ENCODE assay signal across 8 cellular contexts in the genomic region with DNA sequence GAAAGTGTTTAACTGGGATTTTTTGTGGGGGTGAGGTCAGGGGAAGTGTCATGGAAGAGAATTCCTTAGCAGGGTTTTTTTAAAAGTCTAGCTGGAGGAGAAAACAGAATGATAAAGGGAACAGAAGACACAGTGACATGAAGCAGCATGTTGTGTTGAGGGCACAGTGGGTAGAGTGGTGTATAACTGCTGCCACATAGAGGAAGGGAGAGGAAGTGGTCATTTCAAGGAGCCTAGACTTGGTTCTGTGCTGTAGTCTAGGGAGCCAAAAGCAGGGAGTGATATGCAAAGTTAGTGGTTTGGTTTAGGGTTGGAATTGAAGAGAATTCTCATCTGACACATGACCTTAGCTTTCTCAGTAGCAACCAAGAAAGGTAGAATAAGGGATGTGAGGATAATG. TPM values are rescaled to one million over a fixed set of nuclear protein-coding genes. Genes with fewer than 3 reads are reported as not detected.
A peak's percentile ranks its signal among the peaks of the same experiment; 100 is the strongest.
DNase-seq lines count a peak whose midpoint lies in the region; ATAC-seq and TF ChIP-seq lines count a peak whose summit lies in the region.

No MANE protein-coding gene starts in this region.

- in situ Hi-C loops in G401 (cut with HindIII; ENCODE audit: low sequenced_read_pairs) = no loop called here

- no peaks in the 10 kb centered on the region for H3K9me3 ChIP-seq in CD4-positive, CD25-positive, alpha-beta regulatory T cell (ENCODE audit: control insufficient read depth in 2 of 2, low read length in 2 of 2)
- H3K9me3 ChIP-seq in breast epithelium = no peaks in the 10 kb centered on the region

- TF ChIP-seq POLR2A in breast epithelium (IDR thresholded peaks at IDR 0.05) = no peak

- TF ChIP-seq CTCF in breast epithelium (IDR thresholded peaks at IDR 0.05) = peak in 2 of 3 donors; percentile 14 to 25

- H3K4me1 ChIP-seq in CD4-positive, CD25-positive, alpha-beta regulatory T cell (ENCODE audit: control insufficient read depth, insufficient read depth, low read length, poor library complexity, severe bottlenecking) = peaks cover 8% of the 10 kb centered on the region
- peaks cover 0 to 5% of the 10 kb centered on the region in 2 donors for H3K4me1 ChIP-seq in breast epithelium

- no peak overlapping the region for H3K27ac Mint-ChIP-seq in CD4-positive, CD25-positive, alpha-beta regulatory T cell
- no peak overlapping the region for H3K27ac Mint-ChIP-seq in naive B cell

- H3K27ac ChIP-seq in CD4-positive, CD25-positive, alpha-beta regulatory T cell (ENCODE audit: insufficient read depth, low read length, poor library complexity, severe bottlenecking) = no peak overlapping the region
- H3K27ac ChIP-seq in breast epithelium = peak overlapping the region in 1 of 2 donors; percentile 73

- H3K9me3 Mint-ChIP-seq in CD4-positive, CD25-positive, alpha-beta regulatory T cell = peaks cover 0 to 5% (median 0%) of the 10 kb centered on the region in 7 donors
- peaks cover 0 to 6% (median 0%) of the 10 kb centered on the region in 7 donors for H3K9me3 Mint-ChIP-seq in naive B cell

- intact Hi-C loops in breast epithelium (cut with DNase I; ENCODE audit: low total_unique reads) = no loop called here

- H3K27me3 ChIP-seq in CD4-positive, CD25-positive, alpha-beta regulatory T cell (ENCODE audit: control insufficient read depth, insufficient read depth, low read length) = no peaks in the 10 kb centered on the region
- H3K27me3 ChIP-seq in breast epithelium = no peaks in the 10 kb centered on the region

- peaks cover 0 to 11% (median 6%) of the 10 kb centered on the region in 4 donors for H3K4me1 Mint-ChIP-seq in CD4-positive, CD25-positive, alpha-beta regulatory T cell
- peaks cover 0 to 4% (median 0%) of the 10 kb centered on the region in 3 donors for H3K4me1 Mint-ChIP-seq in naive B cell

- ATAC-seq in CD4-positive, CD25-positive, alpha-beta regulatory T cell (ENCODE audit: low read depth in 2 of 2) = peak; percentile 95 to 97
- peak; percentile 98 for ATAC-seq in GM18861 (IDR thresholded peaks at IDR 0.05; ENCODE audit: unreplicated experiment)
- peak; percentile 94 for ATAC-seq in HG02943 (IDR thresholded peaks at IDR 0.05; ENCODE audit: low read depth, unreplicated experiment)
- peak; percentile 95 to 97 for ATAC-seq in naive B cell (ENCODE audit: low read depth in 2 of 2)

- peaks cover 2% of the 10 kb centered on the region for H3K36me3 ChIP-seq in CD4-positive, CD25-positive, alpha-beta regulatory T cell (ENCODE audit: control insufficient read depth, insufficient read depth, low read length)
- H3K36me3 ChIP-seq in breast epithelium = no peaks in the 10 kb centered on the region

- no peak overlapping the region for H3K4me3 Mint-ChIP-seq in CD4-positive, CD25-positive, alpha-beta regulatory T cell
- no peak overlapping the region for H3K4me3 Mint-ChIP-seq in naive B cell

- H3K4me3 ChIP-seq in CD4-positive, CD25-positive, alpha-beta regulatory T cell (ENCODE audit: low read depth, low read length) = no peak overlapping the region
- no peak overlapping the region for H3K4me3 ChIP-seq in breast epithelium

- peak in 2 of 3 donors; percentile 26 to 65 for DNase-seq in CD4-positive, CD25-positive, alpha-beta regulatory T cell
- DNase-seq in NCI-H526 (lab: John Stamatoyannopoulos, UW) = peak; percentile 84 to 85
- DNase-seq in breast epithelium (ENCODE audit: low spot score in 2 of 2) = no peak
- DNase-seq in naive B cell = no peak
- no peak for DNase-seq in G401 (ENCODE audit: low spot score)
- DNase-seq in putamen (ENCODE audit: low spot score) = no peak

- no peaks in the 10 kb centered on the region for H3K27me3 Mint-ChIP-seq in CD4-positive, CD25-positive, alpha-beta regulatory T cell
- no peaks in the 10 kb centered on the region for H3K27me3 Mint-ChIP-seq in naive B cell

- H3K36me3 Mint-ChIP-seq in CD4-positive, CD25-positive, alpha-beta regulatory T cell = no peaks in the 10 kb centered on the region
- no peaks in the 10 kb centered on the region for H3K36me3 Mint-ChIP-seq in naive B cell

RNA-seq across cellular contexts. Expression of gene EEIG2, which starts 10.2 kb away (rescaled TPM):
- total RNA-seq in CD4-positive, CD25-positive, alpha-beta regulatory T cell = 14.3 TPM
- polyA plus RNA-seq in CD4-positive, CD25-positive, alpha-beta regulatory T cell = 1 to 10 TPM in 2 of 4 donors, under 1 TPM in 2; 0.43 to 2.0 (median 1.3) TPM
- total RNA-seq in breast epithelium = 10 to 100 TPM; 10.2 to 31.3 (median 18.4) TPM
- 1 to 10 TPM in 3 of 6 donors, under 1 TPM in 3; 0.43 to 2.5 (median 0.93) TPM for polyA plus RNA-seq in naive B cell (ENCODE audit: low read depth in 6 of 6)
- 14.7 and 16.5 TPM in 2 replicates for total RNA-seq in G401 (2014; rRNA removed; shearing (Covaris generic))

Comparison
In these comparisons a context has a peak if more than half of its experiments do, and no peak if none do; other contexts are left out.
1. DNase-seq: peak in CD4-positive, CD25-positive, alpha-beta regulatory T cell (2 of 3) and NCI-H526 (2 of 2); none in breast epithelium (0 of 2), naive B cell (single experiment), G401 (single experiment) and putamen (single experiment).
2. Peak in every context shown above with its lines, with median percentiles within 50 percentile points of each other: ATAC-seq.